In the genomic region with DNA sequence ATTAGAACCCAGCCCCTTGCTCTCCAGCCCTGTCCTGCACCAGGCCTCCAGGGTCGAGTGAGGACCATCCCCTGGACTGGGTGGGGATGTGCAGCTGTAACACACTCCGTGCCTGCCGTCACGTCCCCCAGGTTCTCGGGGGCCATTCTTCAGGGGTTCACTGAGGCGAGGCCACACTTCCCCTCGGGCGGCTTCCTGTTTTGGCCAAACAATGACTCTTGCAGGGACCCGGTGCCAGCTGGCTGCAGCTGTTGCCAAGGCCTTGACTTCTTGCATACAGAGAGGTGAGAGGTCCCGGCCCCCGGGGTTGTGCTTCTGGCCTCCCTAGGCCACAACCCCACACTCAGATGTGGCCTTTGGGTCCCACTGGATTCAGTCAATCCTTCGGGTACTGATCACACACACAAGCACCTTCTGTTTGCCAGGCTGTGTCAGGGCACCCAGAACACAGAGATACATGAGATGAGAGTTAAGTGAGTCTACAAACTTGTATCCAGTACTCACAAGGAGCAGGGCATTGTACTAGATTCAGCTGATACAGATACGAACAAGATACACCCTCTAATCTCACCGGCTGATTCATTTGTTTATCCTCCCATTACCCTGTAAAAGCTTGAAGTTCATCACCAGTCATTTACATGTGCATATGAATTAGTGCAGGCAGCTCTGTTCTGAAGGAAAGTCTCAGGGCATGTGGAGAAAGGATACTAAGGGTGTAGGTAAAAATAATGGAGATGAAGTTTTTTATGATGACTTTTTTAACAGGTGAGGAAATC, we compare ENCODE assay signal across 1 cellular context.
TF ChIP-seq lines count a peak whose summit lies in the region.

No MANE protein-coding gene starts in this region.

TF ChIP-seq in GM12878, 131 proteins besides CTCF, POLR2A, EP300 and RAD21 (continued from another document and continues in another):
- TF ChIP-seq, protein P1, sequence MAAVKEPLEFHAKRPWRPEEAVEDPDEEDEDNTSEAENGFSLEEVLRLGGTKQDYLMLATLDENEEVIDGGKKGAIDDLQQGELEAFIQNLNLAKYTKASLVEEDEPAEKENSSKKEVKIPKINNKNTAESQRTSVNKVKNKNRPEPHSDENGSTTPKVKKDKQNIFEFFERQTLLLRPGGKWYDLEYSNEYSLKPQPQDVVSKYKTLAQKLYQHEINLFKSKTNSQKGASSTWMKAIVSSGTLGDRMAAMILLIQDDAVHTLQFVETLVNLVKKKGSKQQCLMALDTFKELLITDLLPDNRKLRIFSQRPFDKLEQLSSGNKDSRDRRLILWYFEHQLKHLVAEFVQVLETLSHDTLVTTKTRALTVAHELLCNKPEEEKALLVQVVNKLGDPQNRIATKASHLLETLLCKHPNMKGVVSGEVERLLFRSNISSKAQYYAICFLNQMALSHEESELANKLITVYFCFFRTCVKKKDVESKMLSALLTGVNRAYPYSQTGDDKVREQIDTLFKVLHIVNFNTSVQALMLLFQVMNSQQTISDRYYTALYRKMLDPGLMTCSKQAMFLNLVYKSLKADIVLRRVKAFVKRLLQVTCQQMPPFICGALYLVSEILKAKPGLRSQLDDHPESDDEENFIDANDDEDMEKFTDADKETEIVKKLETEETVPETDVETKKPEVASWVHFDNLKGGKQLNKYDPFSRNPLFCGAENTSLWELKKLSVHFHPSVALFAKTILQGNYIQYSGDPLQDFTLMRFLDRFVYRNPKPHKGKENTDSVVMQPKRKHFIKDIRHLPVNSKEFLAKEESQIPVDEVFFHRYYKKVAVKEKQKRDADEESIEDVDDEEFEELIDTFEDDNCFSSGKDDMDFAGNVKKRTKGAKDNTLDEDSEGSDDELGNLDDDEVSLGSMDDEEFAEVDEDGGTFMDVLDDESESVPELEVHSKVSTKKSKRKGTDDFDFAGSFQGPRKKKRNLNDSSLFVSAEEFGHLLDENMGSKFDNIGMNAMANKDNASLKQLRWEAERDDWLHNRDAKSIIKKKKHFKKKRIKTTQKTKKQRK (IDR thresholded peaks at IDR 0.05; ENCODE audit: low read depth, low read length), result no peak
- TF ChIP-seq ETV6 (conservative IDR thresholded peaks at IDR 0.05 in 1 of 2, IDR thresholded peaks at IDR 0.05 in 1 of 2; ENCODE audit: borderline replicate concordance in 1 of 2, low read depth in 1 of 2), result peak in 1 of 2 experiments; percentile 72; a peak in 2 of 4 replicates
- no peak for TF ChIP-seq SMARCA5 (IDR thresholded peaks at IDR 0.05)
- no peak for TF ChIP-seq SP1 (IDR thresholded peaks at IDR 0.05; ENCODE audit: low read depth, low read length)
- TF ChIP-seq GATAD2B (conservative IDR thresholded peaks at IDR 0.05; ENCODE audit: low read depth), result no peak
- TF ChIP-seq, protein P2, sequence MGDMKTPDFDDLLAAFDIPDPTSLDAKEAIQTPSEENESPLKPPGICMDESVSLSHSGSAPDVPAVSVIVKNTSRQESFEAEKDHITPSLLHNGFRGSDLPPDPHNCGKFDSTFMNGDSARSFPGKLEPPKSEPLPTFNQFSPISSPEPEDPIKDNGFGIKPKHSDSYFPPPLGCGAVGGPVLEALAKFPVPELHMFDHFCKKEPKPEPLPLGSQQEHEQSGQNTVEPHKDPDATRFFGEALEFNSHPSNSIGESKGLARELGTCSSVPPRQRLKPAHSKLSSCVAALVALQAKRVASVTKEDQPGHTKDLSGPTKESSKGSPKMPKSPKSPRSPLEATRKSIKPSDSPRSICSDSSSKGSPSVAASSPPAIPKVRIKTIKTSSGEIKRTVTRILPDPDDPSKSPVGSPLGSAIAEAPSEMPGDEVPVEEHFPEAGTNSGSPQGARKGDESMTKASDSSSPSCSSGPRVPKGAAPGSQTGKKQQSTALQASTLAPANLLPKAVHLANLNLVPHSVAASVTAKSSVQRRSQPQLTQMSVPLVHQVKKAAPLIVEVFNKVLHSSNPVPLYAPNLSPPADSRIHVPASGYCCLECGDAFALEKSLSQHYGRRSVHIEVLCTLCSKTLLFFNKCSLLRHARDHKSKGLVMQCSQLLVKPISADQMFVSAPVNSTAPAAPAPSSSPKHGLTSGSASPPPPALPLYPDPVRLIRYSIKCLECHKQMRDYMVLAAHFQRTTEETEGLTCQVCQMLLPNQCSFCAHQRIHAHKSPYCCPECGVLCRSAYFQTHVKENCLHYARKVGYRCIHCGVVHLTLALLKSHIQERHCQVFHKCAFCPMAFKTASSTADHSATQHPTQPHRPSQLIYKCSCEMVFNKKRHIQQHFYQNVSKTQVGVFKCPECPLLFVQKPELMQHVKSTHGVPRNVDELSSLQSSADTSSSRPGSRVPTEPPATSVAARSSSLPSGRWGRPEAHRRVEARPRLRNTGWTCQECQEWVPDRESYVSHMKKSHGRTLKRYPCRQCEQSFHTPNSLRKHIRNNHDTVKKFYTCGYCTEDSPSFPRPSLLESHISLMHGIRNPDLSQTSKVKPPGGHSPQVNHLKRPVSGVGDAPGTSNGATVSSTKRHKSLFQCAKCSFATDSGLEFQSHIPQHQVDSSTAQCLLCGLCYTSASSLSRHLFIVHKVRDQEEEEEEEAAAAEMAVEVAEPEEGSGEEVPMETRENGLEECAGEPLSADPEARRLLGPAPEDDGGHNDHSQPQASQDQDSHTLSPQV (IDR thresholded peaks at IDR 0.05), result 0 out of 2 replicates have a peak, but pooled peaks have one; percentile 15
- TF ChIP-seq ASH2L (IDR thresholded peaks at IDR 0.05; ENCODE audit: borderline replicate concordance, low read depth), result no peak
- TF ChIP-seq, protein P3, sequence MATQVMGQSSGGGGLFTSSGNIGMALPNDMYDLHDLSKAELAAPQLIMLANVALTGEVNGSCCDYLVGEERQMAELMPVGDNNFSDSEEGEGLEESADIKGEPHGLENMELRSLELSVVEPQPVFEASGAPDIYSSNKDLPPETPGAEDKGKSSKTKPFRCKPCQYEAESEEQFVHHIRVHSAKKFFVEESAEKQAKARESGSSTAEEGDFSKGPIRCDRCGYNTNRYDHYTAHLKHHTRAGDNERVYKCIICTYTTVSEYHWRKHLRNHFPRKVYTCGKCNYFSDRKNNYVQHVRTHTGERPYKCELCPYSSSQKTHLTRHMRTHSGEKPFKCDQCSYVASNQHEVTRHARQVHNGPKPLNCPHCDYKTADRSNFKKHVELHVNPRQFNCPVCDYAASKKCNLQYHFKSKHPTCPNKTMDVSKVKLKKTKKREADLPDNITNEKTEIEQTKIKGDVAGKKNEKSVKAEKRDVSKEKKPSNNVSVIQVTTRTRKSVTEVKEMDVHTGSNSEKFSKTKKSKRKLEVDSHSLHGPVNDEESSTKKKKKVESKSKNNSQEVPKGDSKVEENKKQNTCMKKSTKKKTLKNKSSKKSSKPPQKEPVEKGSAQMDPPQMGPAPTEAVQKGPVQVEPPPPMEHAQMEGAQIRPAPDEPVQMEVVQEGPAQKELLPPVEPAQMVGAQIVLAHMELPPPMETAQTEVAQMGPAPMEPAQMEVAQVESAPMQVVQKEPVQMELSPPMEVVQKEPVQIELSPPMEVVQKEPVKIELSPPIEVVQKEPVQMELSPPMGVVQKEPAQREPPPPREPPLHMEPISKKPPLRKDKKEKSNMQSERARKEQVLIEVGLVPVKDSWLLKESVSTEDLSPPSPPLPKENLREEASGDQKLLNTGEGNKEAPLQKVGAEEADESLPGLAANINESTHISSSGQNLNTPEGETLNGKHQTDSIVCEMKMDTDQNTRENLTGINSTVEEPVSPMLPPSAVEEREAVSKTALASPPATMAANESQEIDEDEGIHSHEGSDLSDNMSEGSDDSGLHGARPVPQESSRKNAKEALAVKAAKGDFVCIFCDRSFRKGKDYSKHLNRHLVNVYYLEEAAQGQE (IDR thresholded peaks at IDR 0.05; ENCODE audit: low read depth, low read length), result no peak
- TF ChIP-seq YBX1 (IDR thresholded peaks at IDR 0.05), result no peak
- TF ChIP-seq KDM1A (IDR thresholded peaks at IDR 0.05; ENCODE audit: borderline replicate concordance), result no peak
- TF ChIP-seq ZZZ3 (IDR thresholded peaks at IDR 0.05; ENCODE audit: control insufficient read depth, insufficient read length, low read depth), result no peak
- peak; percentile 22 for TF ChIP-seq MEF2B (IDR thresholded peaks at IDR 0.05; ENCODE audit: partially characterized antibody, poor library complexity, severe bottlenecking)
- TF ChIP-seq, protein P4, sequence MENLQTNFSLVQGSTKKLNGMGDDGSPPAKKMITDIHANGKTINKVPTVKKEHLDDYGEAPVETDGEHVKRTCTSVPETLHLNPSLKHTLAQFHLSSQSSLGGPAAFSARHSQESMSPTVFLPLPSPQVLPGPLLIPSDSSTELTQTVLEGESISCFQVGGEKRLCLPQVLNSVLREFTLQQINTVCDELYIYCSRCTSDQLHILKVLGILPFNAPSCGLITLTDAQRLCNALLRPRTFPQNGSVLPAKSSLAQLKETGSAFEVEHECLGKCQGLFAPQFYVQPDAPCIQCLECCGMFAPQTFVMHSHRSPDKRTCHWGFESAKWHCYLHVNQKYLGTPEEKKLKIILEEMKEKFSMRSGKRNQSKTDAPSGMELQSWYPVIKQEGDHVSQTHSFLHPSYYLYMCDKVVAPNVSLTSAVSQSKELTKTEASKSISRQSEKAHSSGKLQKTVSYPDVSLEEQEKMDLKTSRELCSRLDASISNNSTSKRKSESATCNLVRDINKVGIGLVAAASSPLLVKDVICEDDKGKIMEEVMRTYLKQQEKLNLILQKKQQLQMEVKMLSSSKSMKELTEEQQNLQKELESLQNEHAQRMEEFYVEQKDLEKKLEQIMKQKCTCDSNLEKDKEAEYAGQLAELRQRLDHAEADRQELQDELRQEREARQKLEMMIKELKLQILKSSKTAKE (IDR thresholded peaks at IDR 0.05; ENCODE audit: low read depth, poor library complexity, severe bottlenecking), result no peak
- TF ChIP-seq SUPT20H (IDR thresholded peaks at IDR 0.05; ENCODE audit: borderline replicate concordance, control insufficient read depth, low read depth, low read length), result no peak
- TF ChIP-seq SIN3A (IDR thresholded peaks at IDR 0.05; ENCODE audit: low read depth, low read length), result no peak
- 0 out of 2 replicates have a peak, but pooled peaks have one; percentile 6 for TF ChIP-seq CBX5 (IDR thresholded peaks at IDR 0.05; ENCODE audit: low read depth)
- TF ChIP-seq BCL11A (IDR thresholded peaks at IDR 0.05; ENCODE audit: low read depth, low read length), result 0 out of 2 replicates have a peak, but pooled peaks have one; percentile 29
- TF ChIP-seq CREM (IDR thresholded peaks at IDR 0.05; ENCODE audit: low read depth), result no peak
- no peak for TF ChIP-seq ZNF274 (IDR thresholded peaks at IDR 0.05; ENCODE audit: insufficient read depth, insufficient read length)
- TF ChIP-seq, protein P5, sequence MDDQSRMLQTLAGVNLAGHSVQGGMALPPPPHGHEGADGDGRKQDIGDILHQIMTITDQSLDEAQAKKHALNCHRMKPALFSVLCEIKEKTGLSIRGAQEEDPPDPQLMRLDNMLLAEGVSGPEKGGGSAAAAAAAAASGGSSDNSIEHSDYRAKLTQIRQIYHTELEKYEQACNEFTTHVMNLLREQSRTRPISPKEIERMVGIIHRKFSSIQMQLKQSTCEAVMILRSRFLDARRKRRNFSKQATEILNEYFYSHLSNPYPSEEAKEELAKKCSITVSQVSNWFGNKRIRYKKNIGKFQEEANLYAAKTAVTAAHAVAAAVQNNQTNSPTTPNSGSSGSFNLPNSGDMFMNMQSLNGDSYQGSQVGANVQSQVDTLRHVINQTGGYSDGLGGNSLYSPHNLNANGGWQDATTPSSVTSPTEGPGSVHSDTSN (IDR thresholded peaks at IDR 0.05; ENCODE audit: insufficient replicate concordance, low read depth, low read length), result peak; percentile 32
- peak; percentile 86 for TF ChIP-seq NR2F1 (conservative IDR thresholded peaks at IDR 0.05)
- peak; percentile 92; the same call in 1 of the 2 replicates for TF ChIP-seq PAX5 (IDR thresholded peaks at IDR 0.05; ENCODE audit: borderline replicate concordance, low read depth, low read length)
- TF ChIP-seq IKZF2 (IDR thresholded peaks at IDR 0.05), result no peak; a peak in 1 of 4 replicates
- TF ChIP-seq ESRRA (IDR thresholded peaks at IDR 0.05; ENCODE audit: low read length), result no peak
- no peak for TF ChIP-seq NR2C1 (IDR thresholded peaks at IDR 0.05)
- no peak for TF ChIP-seq SMAD1 (IDR thresholded peaks at IDR 0.05; ENCODE audit: low read depth, partially characterized antibody)
- 0 out of 2 replicates have a peak, but pooled peaks have one; percentile 27 for TF ChIP-seq CBFB (IDR thresholded peaks at IDR 0.05; ENCODE audit: low read depth)
- TF ChIP-seq, protein P6, sequence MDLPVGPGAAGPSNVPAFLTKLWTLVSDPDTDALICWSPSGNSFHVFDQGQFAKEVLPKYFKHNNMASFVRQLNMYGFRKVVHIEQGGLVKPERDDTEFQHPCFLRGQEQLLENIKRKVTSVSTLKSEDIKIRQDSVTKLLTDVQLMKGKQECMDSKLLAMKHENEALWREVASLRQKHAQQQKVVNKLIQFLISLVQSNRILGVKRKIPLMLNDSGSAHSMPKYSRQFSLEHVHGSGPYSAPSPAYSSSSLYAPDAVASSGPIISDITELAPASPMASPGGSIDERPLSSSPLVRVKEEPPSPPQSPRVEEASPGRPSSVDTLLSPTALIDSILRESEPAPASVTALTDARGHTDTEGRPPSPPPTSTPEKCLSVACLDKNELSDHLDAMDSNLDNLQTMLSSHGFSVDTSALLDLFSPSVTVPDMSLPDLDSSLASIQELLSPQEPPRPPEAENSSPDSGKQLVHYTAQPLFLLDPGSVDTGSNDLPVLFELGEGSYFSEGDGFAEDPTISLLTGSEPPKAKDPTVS (IDR thresholded peaks at IDR 0.05; ENCODE audit: low read depth, low read length), result no peak
- TF ChIP-seq, protein P7, sequence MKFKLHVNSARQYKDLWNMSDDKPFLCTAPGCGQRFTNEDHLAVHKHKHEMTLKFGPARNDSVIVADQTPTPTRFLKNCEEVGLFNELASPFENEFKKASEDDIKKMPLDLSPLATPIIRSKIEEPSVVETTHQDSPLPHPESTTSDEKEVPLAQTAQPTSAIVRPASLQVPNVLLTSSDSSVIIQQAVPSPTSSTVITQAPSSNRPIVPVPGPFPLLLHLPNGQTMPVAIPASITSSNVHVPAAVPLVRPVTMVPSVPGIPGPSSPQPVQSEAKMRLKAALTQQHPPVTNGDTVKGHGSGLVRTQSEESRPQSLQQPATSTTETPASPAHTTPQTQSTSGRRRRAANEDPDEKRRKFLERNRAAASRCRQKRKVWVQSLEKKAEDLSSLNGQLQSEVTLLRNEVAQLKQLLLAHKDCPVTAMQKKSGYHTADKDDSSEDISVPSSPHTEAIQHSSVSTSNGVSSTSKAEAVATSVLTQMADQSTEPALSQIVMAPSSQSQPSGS (IDR thresholded peaks at IDR 0.05; ENCODE audit: low read length), result no peak
- no peak for TF ChIP-seq POLR2AphosphoS2 (IDR thresholded peaks at IDR 0.05; ENCODE audit: low read depth, low read length)
- TF ChIP-seq MEF2A (IDR thresholded peaks at IDR 0.05; ENCODE audit: insufficient read depth, low read depth, low read length), result no peak
- no peak for TF ChIP-seq SREBF2 (IDR thresholded peaks at IDR 0.05; ENCODE audit: low read length)
- 0 out of 4 replicates have a peak, but pooled peaks of 1 of the 2 experiments have one; percentile 18 for TF ChIP-seq SRF (IDR thresholded peaks at IDR 0.05; ENCODE audit: low read depth in 2 of 2, low read length in 2 of 2)
- no peak for TF ChIP-seq FOS (IDR thresholded peaks at IDR 0.05; ENCODE audit: borderline replicate concordance, extremely low read depth, insufficient read length)
- TF ChIP-seq NRF1 (conservative IDR thresholded peaks at IDR 0.05; ENCODE audit: low read depth, low read length), result no peak
- no peak for TF ChIP-seq CHD1 (IDR thresholded peaks at IDR 0.05; ENCODE audit: low read depth, low read length)
- TF ChIP-seq EGR1 (IDR thresholded peaks at IDR 0.05; ENCODE audit: borderline replicate concordance in 1 of 2, low read depth in 2 of 2, low read length in 2 of 2), result no peak
- TF ChIP-seq KLF5 (IDR thresholded peaks at IDR 0.05; ENCODE audit: partially characterized antibody), result no peak
